Comparison of ENCODE assay signal across 8 cellular contexts in the genomic region with DNA sequence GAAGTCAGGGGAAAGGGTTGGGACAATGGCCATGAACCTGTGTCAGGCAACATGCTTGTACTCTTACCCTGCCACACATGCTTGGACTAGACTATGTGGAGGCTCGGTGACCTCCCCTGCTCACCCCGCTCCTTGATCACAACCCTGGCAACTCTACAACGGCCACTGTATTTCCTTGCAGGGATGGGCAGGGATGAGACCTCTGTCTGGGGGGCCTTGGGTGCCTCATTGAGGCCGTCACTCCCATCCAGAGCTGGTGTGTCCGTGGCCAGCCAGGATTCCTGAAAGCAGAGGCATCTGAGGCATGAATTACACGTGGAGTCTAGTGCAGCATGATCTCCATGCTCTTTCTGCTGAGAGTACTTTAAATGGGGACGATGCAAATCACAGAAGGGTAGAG. TPM values are rescaled to one million over a fixed set of nuclear protein-coding genes. Genes with fewer than 3 reads are reported as not detected.
DNase-seq lines count a peak whose midpoint lies in the region; ATAC-seq and TF ChIP-seq lines count a peak whose summit lies in the region.

No MANE protein-coding gene starts in this region.

- peaks cover 31% of the 10 kb centered on the region for H3K4me1 Mint-ChIP-seq in chondrocyte (ENCODE audit: low read depth)
- H3K4me1 Mint-ChIP-seq in naive thymus-derived CD4-positive, alpha-beta T cell = peaks cover 8 to 33% (median 29%) of the 10 kb centered on the region in 7 donors

- intact Hi-C loops in naive thymus-derived CD4-positive, alpha-beta T cell (cut with micrococcal nuclease) = loop anchor here in 1 of 2 donors (5.0 to 10.0 kb wide), 2 partner anchors 171 to 761 kb away; a partner anchor contains a TSS

- CTCF ChIA-PET in naive thymus-derived CD4-positive, alpha-beta T cell (lab: Charles Lee) = interaction anchor here (1.4 to 2.3 kb wide), 2 partner anchors 16 to 18 kb away, joined by 7 to 9 read pairs; a partner anchor contains a TSS

- no peak for ATAC-seq in naive thymus-derived CD4-positive, alpha-beta T cell
- ATAC-seq in HG02870 (IDR thresholded peaks at IDR 0.05; ENCODE audit: unreplicated experiment) (no peak), HG02884 (IDR thresholded peaks at IDR 0.05; ENCODE audit: unreplicated experiment) (no peak)

- H3K9me3 ChIP-seq in naive thymus-derived CD4-positive, alpha-beta T cell (ENCODE audit: control insufficient read depth in 2 of 3, low read length in 3 of 3) = no peaks in the 10 kb centered on the region

- H3K4me3 ChIP-seq in AG10803 (ENCODE audit: low read length) = peak overlapping the region; percentile 98
- H3K4me3 ChIP-seq in Jurkat, Clone E6-1 (ENCODE audit: low read length) = peak overlapping the region; percentile 89
- peak overlapping the region; percentile 99 for H3K4me3 ChIP-seq in naive thymus-derived CD4-positive, alpha-beta T cell (ENCODE audit: low read length)

- peak overlapping the region; percentile 80 for H3K27ac Mint-ChIP-seq in chondrocyte (ENCODE audit: unreplicated experiment)
- H3K27ac Mint-ChIP-seq in naive thymus-derived CD4-positive, alpha-beta T cell = peak overlapping the region in 5 of 9 donors; percentile 46 to 94 (median 73)

- peak overlapping the region; percentile 100 for H3K4me3 Mint-ChIP-seq in chondrocyte (ENCODE audit: unreplicated experiment)
- peak overlapping the region; percentile 91 to 100 (median 98) for H3K4me3 Mint-ChIP-seq in naive thymus-derived CD4-positive, alpha-beta T cell

- POLR2A ChIA-PET in naive thymus-derived CD4-positive, alpha-beta T cell (lab: Charles Lee) = interaction anchor here (0.8 to 1.4 kb wide), 4 partner anchors 9 to 161 kb away, joined by 3 to 6 read pairs (median 4); a partner anchor contains a TSS

- H3K9me3 Mint-ChIP-seq in chondrocyte (ENCODE audit: low read depth) = no peaks in the 10 kb centered on the region
- peaks cover 0 to 2% (median 0%) of the 10 kb centered on the region in 11 donors for H3K9me3 Mint-ChIP-seq in naive thymus-derived CD4-positive, alpha-beta T cell

- no peaks in the 10 kb centered on the region for H3K27me3 ChIP-seq in naive thymus-derived CD4-positive, alpha-beta T cell (ENCODE audit: control insufficient read depth in 2 of 2, insufficient read depth in 2 of 2, low read length in 2 of 2)

- peaks cover 6% of the 10 kb centered on the region for H3K36me3 Mint-ChIP-seq in chondrocyte (ENCODE audit: low read depth)
- peaks cover 0 to 12% (median 3%) of the 10 kb centered on the region in 5 donors for H3K36me3 Mint-ChIP-seq in naive thymus-derived CD4-positive, alpha-beta T cell

- peaks cover 13 to 14% of the 10 kb centered on the region in 2 donors for H3K4me1 ChIP-seq in naive thymus-derived CD4-positive, alpha-beta T cell (ENCODE audit: control insufficient read depth in 2 of 2, insufficient read depth in 2 of 2, low read length in 2 of 2)

- H3K27ac ChIP-seq in naive thymus-derived CD4-positive, alpha-beta T cell (ENCODE audit: low read depth, low read length) = no peak overlapping the region

- no peak for DNase-seq in AG10803 (ENCODE audit: low read depth)
- no peak for DNase-seq in Jurkat, Clone E6-1 (ENCODE audit: low read depth, low spot score)
- no peak for DNase-seq in chondrocyte (ENCODE audit: low spot score)
- no peak for DNase-seq in naive thymus-derived CD4-positive, alpha-beta T cell
- no peak for DNase-seq in NCI-H748 (lab: John Stamatoyannopoulos, UW; ENCODE audit: unreplicated experiment)
- DNase-seq in NCI-H1048 (lab: John Stamatoyannopoulos, UW) = no peak

- peaks cover 0 to 25% (median 0%) of the 10 kb centered on the region in 3 experiments for H3K36me3 ChIP-seq in naive thymus-derived CD4-positive, alpha-beta T cell (ENCODE audit: control insufficient read depth in 2 of 3, insufficient read depth in 3 of 3, low read length in 3 of 3)

- H3K27me3 Mint-ChIP-seq in chondrocyte (ENCODE audit: low read depth) = no peaks in the 10 kb centered on the region
- peaks cover 0 to 2% (median 0%) of the 10 kb centered on the region in 5 donors for H3K27me3 Mint-ChIP-seq in naive thymus-derived CD4-positive, alpha-beta T cell

- TF ChIP-seq CTCF in AG10803 (conservative IDR thresholded peaks at IDR 0.05; ENCODE audit: low read length) (no peak), chondrocyte (IDR thresholded peaks at IDR 0.05) (no peak)

RNA-seq across cellular contexts. Expression of a gene that starts 0.9 kb away (rescaled TPM):
- 6.6 TPM for polyA plus RNA-seq in Jurkat, Clone E6-1 (2012; ENCODE audit: insufficient read depth, insufficient read length)
- 24.5 to 29.6 TPM (median 28.0 TPM) in 3 replicates for total RNA-seq in chondrocyte
- 10 to 100 TPM in 2 of 5 experiments, 1 to 10 TPM in 3; 8.5 to 16.8 (median 9.9) TPM for total RNA-seq in naive thymus-derived CD4-positive, alpha-beta T cell
- polyA plus RNA-seq in naive thymus-derived CD4-positive, alpha-beta T cell = 10 to 100 TPM in 1 of 2 donors, 1 to 10 TPM in 1; 6.8 to 15.6 TPM

RNA-seq across cellular contexts. Expression of a gene that starts 10.2 kb away (rescaled TPM):
- not detected for polyA plus RNA-seq in Jurkat, Clone E6-1 (2012; ENCODE audit: insufficient read depth, insufficient read length)
- 0.42 to 0.44 TPM in 2 of 3 replicates, not detected in the other for total RNA-seq in chondrocyte
- total RNA-seq in naive thymus-derived CD4-positive, alpha-beta T cell = not detected
- polyA plus RNA-seq in naive thymus-derived CD4-positive, alpha-beta T cell = under 1 TPM; 0.11 to 0.29 TPM

RNA-seq across cellular contexts. Expression of a gene that starts 18.2 kb away (rescaled TPM):
- 31.2 TPM for polyA plus RNA-seq in Jurkat, Clone E6-1 (2012; ENCODE audit: insufficient read depth, insufficient read length)
- 49.5 to 57.3 TPM (median 55.9 TPM) in 3 replicates for total RNA-seq in chondrocyte
- total RNA-seq in naive thymus-derived CD4-positive, alpha-beta T cell = 100 to 1,000 TPM; 112 to 248 (median 207) TPM
- 10 to 100 TPM; 29.3 to 31.1 TPM for polyA plus RNA-seq in naive thymus-derived CD4-positive, alpha-beta T cell
